In the genomic region with DNA sequence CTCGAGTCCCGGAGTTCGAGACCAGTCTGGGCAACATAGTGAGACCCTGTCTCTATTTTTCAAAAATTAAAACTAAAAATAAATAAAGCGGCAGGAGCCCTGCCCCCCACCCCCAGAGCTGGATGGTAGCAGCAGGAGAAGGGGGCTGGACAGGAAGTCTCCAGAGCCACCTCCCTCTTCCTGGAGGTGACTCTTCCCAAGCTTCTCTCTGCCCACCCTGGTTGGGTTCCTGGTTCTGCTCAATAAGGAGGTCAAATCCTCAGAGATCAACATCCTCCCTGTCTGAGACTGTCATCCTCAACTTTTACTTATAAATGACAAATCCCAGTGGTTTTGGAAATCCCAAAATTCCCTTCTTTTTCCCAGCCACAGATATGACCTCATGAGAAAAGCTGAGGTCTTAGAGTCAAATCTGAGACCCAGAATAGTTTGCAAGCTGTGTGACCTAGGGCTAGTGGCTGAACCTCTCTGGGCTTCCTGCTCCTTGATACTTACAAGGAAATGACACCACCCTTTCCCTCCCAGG, we compare ENCODE assay signal across 9 cellular contexts. TPM values are rescaled to one million over a fixed set of nuclear protein-coding genes. Genes with fewer than 3 reads are reported as not detected.
DNase-seq lines count a peak whose midpoint lies in the region; ATAC-seq and TF ChIP-seq lines count a peak whose summit lies in the region.
"Had no signal": no experiment of that assay in that cellular context is flagged by ENCODE, and none has a peak within 500 bp of the region (broad histone marks: within the 10 kb centered on the region; RNA-seq: fewer than 3 reads in every experiment).

No MANE protein-coding gene starts in this region.

- H3K4me1 ChIP-seq in thymus (ENCODE audit: control insufficient read depth, insufficient read depth, low read length) = peaks cover 12% of the 10 kb centered on the region

- H3K27ac ChIP-seq in thymus (ENCODE audit: low read depth) = peak overlapping the region; percentile 66

- H3K27ac Mint-ChIP-seq in brain = peak overlapping the region in 3 of 5 experiments; percentile 66 to 97 (median 94)
- no peak overlapping the region for H3K27ac Mint-ChIP-seq in activated T-helper 1 cell treated with anti-CD3 and anti-CD28 coated beads, Interleukin-12 subunit alpha, Interleukin-12 subunit beta, Interleukin-2, Interleukin-4 antibody, amounts not matched to agents 30 ng/mL and 10 ng/mL and 1 ng/mL, durations not matched to agents 14 hours and 24 hours and 36 hours

- H3K4me3 ChIP-seq in Jurkat, Clone E6-1 (ENCODE audit: low read length) = peak overlapping the region; percentile 51; the same call in 1 of the 2 replicates
- no peak overlapping the region for H3K4me3 ChIP-seq in thymus (ENCODE audit: low read length)

- H3K36me3 Mint-ChIP-seq in brain = peaks cover 7% of the 10 kb centered on the region
- H3K36me3 Mint-ChIP-seq in activated T-helper 1 cell treated with anti-CD3 and anti-CD28 coated beads, Interleukin-12 subunit alpha, Interleukin-12 subunit beta, Interleukin-2, Interleukin-4 antibody, amounts not matched to agents 30 ng/mL and 10 ng/mL and 1 ng/mL, durations not matched to agents 14 hours and 24 hours and 36 hours (ENCODE audit: low read depth) = peaks cover 8% of the 10 kb centered on the region

- H3K4me3 Mint-ChIP-seq in brain = peak overlapping the region in 3 of 5 experiments; percentile 77 to 88 (median 86)
- no peak overlapping the region for H3K4me3 Mint-ChIP-seq in activated T-helper 1 cell treated with anti-CD3 and anti-CD28 coated beads, Interleukin-12 subunit alpha, Interleukin-12 subunit beta, Interleukin-2, Interleukin-4 antibody, amounts not matched to agents 30 ng/mL and 10 ng/mL and 1 ng/mL, durations not matched to agents 14 hours and 24 hours and 36 hours

- H3K27me3 ChIP-seq in thymus (ENCODE audit: control insufficient read depth, insufficient read depth) = no peaks in the 10 kb centered on the region
- H3K27me3 ChIP-seq: MG63 had no signal

- peaks cover 42% of the 10 kb centered on the region for H3K4me1 Mint-ChIP-seq in brain
- H3K4me1 Mint-ChIP-seq in activated T-helper 1 cell treated with anti-CD3 and anti-CD28 coated beads, Interleukin-12 subunit alpha, Interleukin-12 subunit beta, Interleukin-2, Interleukin-4 antibody, amounts not matched to agents 30 ng/mL and 10 ng/mL and 1 ng/mL, durations not matched to agents 14 hours and 24 hours and 36 hours (ENCODE audit: low read depth) = peaks cover 36% of the 10 kb centered on the region

- WGBS in thymus = 76% methylated on average over 4 of the region's 4 CpGs

- no peak for DNase-seq in Jurkat, Clone E6-1 (ENCODE audit: low read depth, low spot score)
- DNase-seq in left colon = no peak
- no peak for DNase-seq in activated T-helper 1 cell treated with anti-CD3 and anti-CD28 coated beads, Interleukin-12 subunit alpha, Interleukin-12 subunit beta, Interleukin-2, Interleukin-4 antibody, amounts not matched to agents 30 ng/mL and 10 ng/mL and 1 ng/mL, durations not matched to agents 14 hours and 24 hours and 36 hours (ENCODE audit: low spot score)
- DNase-seq in NK-92 treated with Interleukin-12 subunit alpha and Interleukin-12 subunit beta, amount 100 ng/mL, for 24 hours (lab: John Stamatoyannopoulos, UW) = no peak
- DNase-seq: activated CD4-positive, CD25-positive, alpha-beta regulatory T cell treated with anti-CD3 and anti-CD28 coated beads, Interleukin-2, amount 50 U/mL, for 72 hours had no signal

- ATAC-seq in left colon (peak; percentile 30), HG03196 (IDR thresholded peaks at IDR 0.05; ENCODE audit: unreplicated experiment) (no peak)

- no peaks in the 10 kb centered on the region for H3K36me3 ChIP-seq in thymus (ENCODE audit: control insufficient read depth, insufficient read depth)
- H3K36me3 ChIP-seq: MG63 had no signal

- peaks cover 0 to 3% (median 0%) of the 10 kb centered on the region in 5 experiments for H3K9me3 Mint-ChIP-seq in brain
- H3K9me3 Mint-ChIP-seq in activated T-helper 1 cell treated with anti-CD3 and anti-CD28 coated beads, Interleukin-12 subunit alpha, Interleukin-12 subunit beta, Interleukin-2, Interleukin-4 antibody, amounts not matched to agents 30 ng/mL and 10 ng/mL and 1 ng/mL, durations not matched to agents 14 hours and 24 hours and 36 hours = peaks cover 2% of the 10 kb centered on the region

- no peak for TF ChIP-seq CTCF in brain (conservative IDR thresholded peaks at IDR 0.05)

- H3K27me3 Mint-ChIP-seq in brain = no peaks in the 10 kb centered on the region
- H3K27me3 Mint-ChIP-seq in activated T-helper 1 cell treated with anti-CD3 and anti-CD28 coated beads, Interleukin-12 subunit alpha, Interleukin-12 subunit beta, Interleukin-2, Interleukin-4 antibody, amounts not matched to agents 30 ng/mL and 10 ng/mL and 1 ng/mL, durations not matched to agents 14 hours and 24 hours and 36 hours (ENCODE audit: insufficient read depth) = no peaks in the 10 kb centered on the region

- no peaks in the 10 kb centered on the region for H3K9me3 ChIP-seq in thymus (ENCODE audit: control insufficient read depth)
- H3K9me3 ChIP-seq: MG63 had no signal

- intact Hi-C loops in left colon (cut with DNase I, micrococcal nuclease) = no loop called here
- intact Hi-C loops in activated T-helper 1 cell treated with anti-CD3 and anti-CD28 coated beads, Interleukin-12 subunit alpha, Interleukin-12 subunit beta, Interleukin-2, Interleukin-4 antibody, amounts not matched to agents 30 ng/mL and 10 ng/mL and 1 ng/mL, durations not matched to agents 14 hours and 24 hours and 36 hours (cut with micrococcal nuclease) = no loop called here

RNA-seq across cellular contexts. Expression of gene C1QTNF6, which starts 1.0 kb away (rescaled TPM):
- polyA plus RNA-seq in Jurkat, Clone E6-1 (2012; ENCODE audit: insufficient read depth, insufficient read length) = 5.0 TPM
- polyA plus RNA-seq in brain (ENCODE audit: insufficient read depth, low read depth, low replicate concordance) = 4.9 TPM
- total RNA-seq in left colon = 10 to 100 TPM in 1 of 2 donors, 1 to 10 TPM in 1; 9.9 to 14.2 TPM
- polyA plus RNA-seq in thymus = 23.2 TPM
- total RNA-seq in activated T-helper 1 cell treated with anti-CD3 and anti-CD28 coated beads, Interleukin-12 subunit alpha, Interleukin-12 subunit beta, Interleukin-2, Interleukin-4 antibody, amounts not matched to agents 30 ng/mL and 10 ng/mL and 1 ng/mL, durations not matched to agents 14 hours and 24 hours and 36 hours = 4.8 and 4.9 TPM in 2 replicates

RNA-seq across cellular contexts. Expression of gene SSTR3, which starts 25.2 kb away (rescaled TPM):
- not detected for polyA plus RNA-seq in Jurkat, Clone E6-1 (2012; ENCODE audit: insufficient read depth, insufficient read length)
- polyA plus RNA-seq in brain (ENCODE audit: insufficient read depth, low read depth, low replicate concordance) (1.6 TPM), thymus (3.9 TPM)
- under 1 TPM in 1 of 2 donors, not detected in 1; 0.17 TPM for total RNA-seq in left colon
- total RNA-seq in activated T-helper 1 cell treated with anti-CD3 and anti-CD28 coated beads, Interleukin-12 subunit alpha, Interleukin-12 subunit beta, Interleukin-2, Interleukin-4 antibody, amounts not matched to agents 30 ng/mL and 10 ng/mL and 1 ng/mL, durations not matched to agents 14 hours and 24 hours and 36 hours = 2.3 TPM in 2 replicates

RNA-seq across cellular contexts. Expression of gene IL2RB, which starts 37.3 kb away (rescaled TPM):
- polyA plus RNA-seq in Jurkat, Clone E6-1 (2012; ENCODE audit: insufficient read depth, insufficient read length) = 0.79 TPM
- polyA plus RNA-seq in brain (ENCODE audit: insufficient read depth, low read depth, low replicate concordance) (1.2 TPM), thymus (7.0 TPM)
- total RNA-seq in left colon = 1 to 10 TPM; 2.9 to 7.0 TPM
- 273 and 278 TPM in 2 replicates for total RNA-seq in activated T-helper 1 cell treated with anti-CD3 and anti-CD28 coated beads, Interleukin-12 subunit alpha, Interleukin-12 subunit beta, Interleukin-2, Interleukin-4 antibody, amounts not matched to agents 30 ng/mL and 10 ng/mL and 1 ng/mL, durations not matched to agents 14 hours and 24 hours and 36 hours

RNA-seq across cellular contexts. Expression of gene RAC2, which starts 57.0 kb away (rescaled TPM):
- polyA plus RNA-seq in Jurkat, Clone E6-1 (2012; ENCODE audit: insufficient read depth, insufficient read length) = 314 TPM
- 3.3 TPM for polyA plus RNA-seq in brain (ENCODE audit: insufficient read depth, low read depth, low replicate concordance)
- total RNA-seq in left colon = 10 to 100 TPM; 20.9 to 22.6 TPM
- polyA plus RNA-seq in thymus = 206 TPM
- 592 and 614 TPM in 2 replicates for total RNA-seq in activated T-helper 1 cell treated with anti-CD3 and anti-CD28 coated beads, Interleukin-12 subunit alpha, Interleukin-12 subunit beta, Interleukin-2, Interleukin-4 antibody, amounts not matched to agents 30 ng/mL and 10 ng/mL and 1 ng/mL, durations not matched to agents 14 hours and 24 hours and 36 hours

Comparison
In these comparisons a context has a peak if more than half of its experiments do, and no peak if none do; other contexts are left out.
1. RNA of gene IL2RB, which starts 37.3 kb away (total RNA-seq): 273 to 278 TPM in activated T-helper 1 cell treated with anti-CD3 and anti-CD28 coated beads, Interleukin-12 subunit alpha, Interleukin-12 subunit beta, Interleukin-2, Interleukin-4 antibody, amounts not matched to agents 30 ng/mL and 10 ng/mL and 1 ng/mL, durations not matched to agents 14 hours and 24 hours and 36 hours; 2.9 to 7.0 TPM in left colon; every median in the first group is over 10 times any median in the second.